In the genomic region with DNA sequence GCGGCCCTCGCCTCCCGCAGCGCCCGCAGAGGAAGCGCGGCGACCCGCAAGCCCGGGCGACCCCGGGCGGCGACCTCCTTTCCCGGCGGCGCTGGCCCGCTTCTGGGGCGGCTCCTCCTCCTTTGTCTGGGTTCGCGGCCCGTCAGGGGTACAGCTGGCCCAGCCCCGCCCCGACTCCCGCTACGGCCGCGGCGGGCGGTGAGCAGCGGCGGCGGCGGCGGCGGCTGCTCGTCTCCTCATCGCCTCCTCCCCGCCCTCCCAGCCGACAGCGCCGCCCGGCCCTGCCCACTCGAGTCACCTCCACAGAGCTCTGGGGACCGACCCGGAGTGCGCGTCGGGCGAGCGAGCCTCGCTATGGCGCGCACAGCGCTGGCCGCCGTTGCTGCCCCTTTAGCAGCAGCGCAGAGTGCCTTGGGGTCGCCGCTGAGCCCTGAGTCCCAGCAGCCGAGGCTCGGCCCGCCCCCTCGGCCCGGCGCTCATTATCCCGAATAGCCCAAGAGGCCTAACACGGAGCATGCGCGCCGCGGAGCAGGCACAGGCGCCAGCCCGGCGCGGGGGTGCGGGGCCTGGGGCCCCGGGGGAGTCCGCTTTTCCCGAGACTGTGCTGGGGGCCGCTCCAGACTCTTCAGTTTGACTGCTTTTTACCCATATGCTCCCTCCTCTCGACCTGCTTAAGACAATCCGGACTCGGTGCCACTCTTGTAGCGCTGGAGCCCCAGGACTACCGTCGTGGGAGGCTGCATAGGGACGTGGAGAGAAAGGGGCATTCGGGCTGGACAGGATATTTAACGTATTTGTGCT, we compare ENCODE assay signal across 8 cellular contexts. TPM values are rescaled to one million over a fixed set of nuclear protein-coding genes. Genes with fewer than 3 reads are reported as not detected.
DNase-seq lines count a peak whose midpoint lies in the region; ATAC-seq and TF ChIP-seq lines count a peak whose summit lies in the region.

SOS2 (minus strand) TSS at position 104 of the 801 bp plus-strand sequence. CDS start 295 bp downstream, outside the sequence.

- H3K4me1 ChIP-seq in DND-41 (ENCODE audit: insufficient read depth, low read length) (peaks cover 30% of the 10 kb centered on the region), fibroblast of lung (ENCODE audit: control insufficient read depth, extremely low read depth, insufficient read depth, low read length) (peaks cover 2% of the 10 kb centered on the region)

- H3K36me3 Mint-ChIP-seq in natural killer cell, result no peaks in the 10 kb centered on the region

- H3K9ac ChIP-seq in DND-41 (ENCODE audit: low read depth, low read length) (peak within 1 kb of the TSS; percentile 69), fibroblast of lung (ENCODE audit: insufficient read depth, low read length) (peak within 1 kb of the TSS; percentile 84)

- H4K20me1 ChIP-seq in DND-41 (ENCODE audit: insufficient read depth, low read length) (no peaks in the 10 kb centered on the region), fibroblast of lung (ENCODE audit: control insufficient read depth, extremely low read depth, insufficient read depth, low read length) (no peaks in the 10 kb centered on the region)

- intact Hi-C loops in natural killer cell (cut with micrococcal nuclease), result loop anchor here (2.0 to 5.0 kb wide), 4 partner anchors 81 to 369 kb away; partner anchors contain the start of genes CDKL1, DMAC2L, L2HGDH and MAP4K5

- TF ChIP-seq CTCF in DND-41 (IDR thresholded peaks at IDR 0.05; ENCODE audit: borderline replicate concordance, extremely low read depth, low read length, poor library complexity, severe bottlenecking), result no peak
- no peak for TF ChIP-seq CTCF in fibroblast of lung (conservative IDR thresholded peaks at IDR 0.05 in 1 of 2, IDR thresholded peaks at IDR 0.05 in 1 of 2; ENCODE audit: low read depth in 1 of 2, low read length in 2 of 2)
- no peak for TF ChIP-seq CTCF in natural killer cell (IDR thresholded peaks at IDR 0.05)

- H3K27me3 ChIP-seq in DND-41 (ENCODE audit: insufficient read depth, low read length, poor library complexity), result no peaks in the 10 kb centered on the region
- H3K27me3 ChIP-seq in fibroblast of lung (ENCODE audit: control insufficient read depth, insufficient read depth, low read length), result no peaks in the 10 kb centered on the region

- no peaks in the 10 kb centered on the region for H3K27me3 Mint-ChIP-seq in natural killer cell (ENCODE audit: low read depth in 2 of 2)

- peaks cover 44% of the 10 kb centered on the region for H3K79me2 ChIP-seq in DND-41 (ENCODE audit: insufficient read depth, low read length)
- H3K79me2 ChIP-seq in fibroblast of lung (ENCODE audit: control insufficient read depth, insufficient read depth, low read length), result peaks cover 39% of the 10 kb centered on the region

- peaks cover 35% of the 10 kb centered on the region in 2 donors for H3K4me1 Mint-ChIP-seq in natural killer cell

- peak; percentile 82 for DNase-seq in DND-41
- peak; percentile 87 for DNase-seq in KG1 (lab: John Stamatoyannopoulos, UW)
- peak; percentile 85 for DNase-seq in RKO (ENCODE audit: low spot score)
- peak; percentile 60 to 74 for DNase-seq in activated T-helper 1 cell treated with anti-CD3 and anti-CD28 coated beads, Interleukin-2, amount 50 U/mL, for 16 hours (ENCODE audit: low read depth in 1 of 2, low spot score in 1 of 2)
- peak; percentile 80 to 81 for DNase-seq in fibroblast of lung (ENCODE audit: low read depth in 2 of 2)
- DNase-seq in natural killer cell, result peak; percentile 83
- DNase-seq in stimulated activated naive CD4-positive, alpha-beta T cell treated with Interleukin-2 at 50 U/mL for 16 hours (lab: John Stamatoyannopoulos, UW), result peak; percentile 79

- H3K4me2 ChIP-seq in DND-41 (ENCODE audit: insufficient read depth, low read length) (peak within 1 kb of the TSS; percentile 69), fibroblast of lung (ENCODE audit: extremely low read depth, insufficient read depth, low read length) (peak within 1 kb of the TSS; percentile 91)

- H3K4me3 Mint-ChIP-seq in natural killer cell, result peak within 1 kb of the TSS; percentile 89

- H3K9me3 Mint-ChIP-seq in natural killer cell, result no peaks in the 10 kb centered on the region

- ATAC-seq in DND-41 (ENCODE audit: insufficient read depth, low read depth), result peak; percentile 88
- peak; percentile 81 for ATAC-seq in GM21737 (IDR thresholded peaks at IDR 0.05; ENCODE audit: unreplicated experiment)
- peak; percentile 78 to 93 (median 86) for ATAC-seq in natural killer cell

- H3K9me3 ChIP-seq in DND-41 (ENCODE audit: insufficient read depth, low read length, severe bottlenecking) (no peaks in the 10 kb centered on the region), fibroblast of lung (ENCODE audit: control insufficient read depth, insufficient read depth, low read depth, low read length) (no peaks in the 10 kb centered on the region)

- peak within 1 kb of the TSS; percentile 68 for H3K27ac ChIP-seq in DND-41 (ENCODE audit: low read length)
- H3K27ac ChIP-seq in fibroblast of lung (ENCODE audit: insufficient read depth, low read length), result peak within 1 kb of the TSS; percentile 88

- H3K4me3 ChIP-seq in DND-41 (ENCODE audit: low read depth in 1 of 2, low read length in 2 of 2) (peak within 1 kb of the TSS; percentile 37 to 75; a peak in 3 of 4 replicates), fibroblast of lung (replicated peaks in 1 of 4; ENCODE audit: control extremely low read depth in 1 of 4, insufficient read depth in 1 of 4, low read depth in 3 of 4, low read length in 4 of 4) (peak within 1 kb of the TSS; percentile 75 to 98 (median 82))

- H3K36me3 ChIP-seq in DND-41 (ENCODE audit: insufficient read depth, low read length) (peaks cover 6% of the 10 kb centered on the region; the same call in 1 of the 2 replicates), fibroblast of lung (ENCODE audit: control insufficient read depth, insufficient read depth, low read length) (no peaks in the 10 kb centered on the region)

- peak within 1 kb of the TSS; percentile 92 for H2AFZ ChIP-seq in DND-41 (ENCODE audit: low read depth, low read length)
- H2AFZ ChIP-seq in fibroblast of lung (ENCODE audit: low read length), result peak within 1 kb of the TSS; percentile 97

- peak within 1 kb of the TSS; percentile 92 to 96 for H3K27ac Mint-ChIP-seq in natural killer cell

RNA-seq across cellular contexts. Expression of gene SOS2, which starts in this region (rescaled TPM):
- total RNA-seq in fibroblast of lung (19.5 and 23.8 TPM in 2 replicates), natural killer cell (10 to 100 TPM; 64.7 to 82.2 (median 69.5) TPM)
- polyA plus RNA-seq in fibroblast of lung, result 11.9 and 16.1 TPM in 2 replicates
- 8.0 and 10.4 TPM in 2 replicates for polyA plus RNA-seq in fibroblast of lung (2012)
- polyA minus RNA-seq in fibroblast of lung (ENCODE audit: low replicate concordance), result 4.9 and 7.4 TPM in 2 replicates

Comparison
In these comparisons a context has a peak if more than half of its experiments do, and no peak if none do; other contexts are left out.
1. Peak in every context shown above with its lines: DNase-seq, ATAC-seq, H3K4me3 ChIP-seq and H3K27ac ChIP-seq.